21 cellular contexts compared by ENCODE assay signal in genomic region chr2:71727562-71727961, GRCh38.
DNase-seq lines count a peak whose midpoint lies in the region; ATAC-seq and TF ChIP-seq lines count a peak whose summit lies in the region.
"Had no signal": no experiment of that assay in that cellular context is flagged by ENCODE, and none has a peak within 500 bp of the region (broad histone marks: within the 10 kb centered on the region; RNA-seq: fewer than 3 reads in every experiment).

No MANE protein-coding gene starts in this region.

- H3K14ac ChIP-seq in trophoblast cell (ENCODE audit: low read length), result no peak overlapping the region

- H2AK5ac ChIP-seq in trophoblast cell (ENCODE audit: low read length), result no peak overlapping the region

- ATAC-seq in PC-3 (no peak), GM19463 (IDR thresholded peaks at IDR 0.05; ENCODE audit: unreplicated experiment) (no peak), T-cell (replicated peaks in 1 of 4) (no peak), GM18858 (IDR thresholded peaks at IDR 0.05; ENCODE audit: unreplicated experiment) (no peak)
- ATAC-seq: A549 had no signal

- no peak overlapping the region for H3K9ac ChIP-seq in PC-3 (ENCODE audit: low read length)
- no peak overlapping the region for H3K9ac ChIP-seq in trophoblast cell (ENCODE audit: low read length)

- DNase-seq in ELF-1 (ENCODE audit: low read depth, low spot score) (peak; percentile 38), PC-3 (peak; percentile 48), epithelial cell of esophagus (ENCODE audit: low read depth) (peak; percentile 71), trophoblast cell (peak; percentile 45 to 91), T-cell (no peak)
- DNase-seq: BE2C; CD4-positive, CD25-positive, alpha-beta regulatory T cell; DMS79 treated with DMSO at 0.1 percent for 48 hours; GOT3; HCEC 1CT; KBM-7; NCI-H1105 treated with DMSO at 0.1 percent for 48 hours; NCI-H2081; NCI-H2171 treated with DMSO at 0.1 percent for 48 hours; NCI-H446; NCI-H526; SHP77 had no signal

- peaks cover 0 to 4% of the 10 kb centered on the region in 2 donors for H3K27me3 Mint-ChIP-seq in T-cell
- H3K27me3 Mint-ChIP-seq: CD4-positive, CD25-positive, alpha-beta regulatory T cell had no signal

- TF ChIP-seq CTCF in PC-3 (conservative IDR thresholded peaks at IDR 0.05; ENCODE audit: low read depth, low read length) (no peak), epithelial cell of esophagus (IDR thresholded peaks at IDR 0.05; ENCODE audit: insufficient read depth, low read depth, low read length, missing control alignments) (no peak)

- no peak overlapping the region for H3K4ac ChIP-seq in trophoblast cell (ENCODE audit: low read depth, low read length)

- CTCF ChIA-PET in PC-3 (lab: Charles Lee) (no interaction called here), T-cell (lab: Charles Lee) (no interaction called here)

- H4K91ac ChIP-seq in trophoblast cell (ENCODE audit: low read depth, low read length), result no peak overlapping the region

- no peak overlapping the region for H4K8ac ChIP-seq in trophoblast cell (ENCODE audit: low read depth, low read length)

- H4K20me1 ChIP-seq in PC-3 (ENCODE audit: low read length), result no peaks in the 10 kb centered on the region

- H4K12ac ChIP-seq in trophoblast cell (ENCODE audit: low read depth, low read length), result no peak overlapping the region

- H2BK5ac ChIP-seq in trophoblast cell (ENCODE audit: low read depth, low read length, poor library complexity), result no peak overlapping the region

- H3K4me2 ChIP-seq in PC-3 (ENCODE audit: low read length) (no peak overlapping the region), trophoblast cell (ENCODE audit: low read length) (no peak overlapping the region)
- H3K4me2 ChIP-seq: A549 had no signal

- peaks cover 2% of the 10 kb centered on the region for H3K79me1 ChIP-seq in trophoblast cell (ENCODE audit: low read length)

- POLR2A ChIA-PET in PC-3 (lab: Charles Lee; ENCODE audit: unreplicated experiment) (no interaction called here), T-cell (lab: Charles Lee) (no interaction called here)

- no peaks in the 10 kb centered on the region for H3K27me3 ChIP-seq in PC-3 (ENCODE audit: low read length)
- no peaks in the 10 kb centered on the region for H3K27me3 ChIP-seq in trophoblast cell (ENCODE audit: insufficient read depth, low read length)
- H3K27me3 ChIP-seq: BE2C had no signal

- H2BK120ac ChIP-seq in trophoblast cell (ENCODE audit: insufficient read depth, low read length, poor library complexity), result no peak overlapping the region

- peaks cover 9% of the 10 kb centered on the region; the same call in 1 of the 2 replicates for H3K4me1 ChIP-seq in PC-3 (ENCODE audit: insufficient read depth, low read length)
- H3K4me1 ChIP-seq in trophoblast cell (ENCODE audit: control insufficient read depth in 1 of 2, insufficient read depth in 2 of 2, low read length in 2 of 2), result peaks cover 2 to 6% of the 10 kb centered on the region in 2 experiments
- H3K4me1 ChIP-seq: A549, BE2C had no signal

- H3K27ac ChIP-seq in PC-3 (ENCODE audit: low read length) (no peak overlapping the region), trophoblast cell (ENCODE audit: low read depth, low read length) (no peak overlapping the region)
- H3K27ac ChIP-seq: A549, HL-60 had no signal

- no peaks in the 10 kb centered on the region for H3K36me3 Mint-ChIP-seq in T-cell
- H3K36me3 Mint-ChIP-seq: CD4-positive, CD25-positive, alpha-beta regulatory T cell had no signal

- no peak overlapping the region for H3K27ac Mint-ChIP-seq in T-cell
- H3K27ac Mint-ChIP-seq: CD4-positive, CD25-positive, alpha-beta regulatory T cell had no signal

- H3K9me3 ChIP-seq in PC-3 (ENCODE audit: low read length), result peaks cover 7% of the 10 kb centered on the region
- H3K9me3 ChIP-seq in trophoblast cell (ENCODE audit: insufficient read depth, low read depth, low read length), result peaks cover 2% of the 10 kb centered on the region
- H3K9me3 ChIP-seq: BE2C had no signal

- H3K79me2 ChIP-seq in PC-3 (ENCODE audit: low read length) (no peaks in the 10 kb centered on the region), trophoblast cell (ENCODE audit: control insufficient read depth, insufficient read depth, low read length, poor library complexity) (no peaks in the 10 kb centered on the region)

- no TSS peak for BruUV-seq in PC-3 (replicated peaks; lab: Mats Ljungman, UMichigan)

- no peak overlapping the region for H3K23ac ChIP-seq in trophoblast cell (ENCODE audit: low read length)

- H3K18ac ChIP-seq in trophoblast cell (ENCODE audit: low read length), result no peak overlapping the region

- H3K4me1 Mint-ChIP-seq in T-cell, result no peaks in the 10 kb centered on the region
- H3K4me1 Mint-ChIP-seq: CD4-positive, CD25-positive, alpha-beta regulatory T cell had no signal

- no peak overlapping the region for H2BK12ac ChIP-seq in trophoblast cell (ENCODE audit: low read length)

- intact Hi-C loops in PC-3 (cut with micrococcal nuclease), result no loop called here

- H3K36me3 ChIP-seq in PC-3 (ENCODE audit: low read depth, low read length) (no peaks in the 10 kb centered on the region), trophoblast cell (ENCODE audit: control insufficient read depth in 1 of 2, insufficient read depth in 2 of 2, low read length in 2 of 2) (no peaks in the 10 kb centered on the region)
- H3K36me3 ChIP-seq: BE2C had no signal

- H3K4me3 Mint-ChIP-seq in T-cell, result no peak overlapping the region
- H3K4me3 Mint-ChIP-seq: CD4-positive, CD25-positive, alpha-beta regulatory T cell had no signal

- H3K9me3 Mint-ChIP-seq in T-cell, result peaks cover 0 to 2% (median 0%) of the 10 kb centered on the region in 3 donors

- H3F3A ChIP-seq in PC-3 (ENCODE audit: low read length, unreplicated experiment), result no peaks in the 10 kb centered on the region

- H3K4me3 ChIP-seq in PC-3 (ENCODE audit: low read length), result no peak overlapping the region
- H3K4me3 ChIP-seq in epithelial cell of esophagus (ENCODE audit: low read length), result no peak overlapping the region
- H3K4me3 ChIP-seq in trophoblast cell (ENCODE audit: low read depth, low read length), result no peak overlapping the region
- H3K4me3 ChIP-seq: A549 had no signal

- H3K9me2 ChIP-seq in PC-3 (replicated peaks; ENCODE audit: low read length), result no peaks in the 10 kb centered on the region

- H2AFZ ChIP-seq in PC-3 (ENCODE audit: low read length) (no peak overlapping the region), trophoblast cell (ENCODE audit: insufficient read depth, low read length, poor library complexity) (no peak overlapping the region)

- no CpG with 5 or more reads among the region's 2 CpGs for WGBS in trophoblast cell (ENCODE audit: extremely low coverage, insufficient coverage, insufficient read length)

Comparison
In these comparisons a context has a peak if more than half of its experiments do, and no peak if none do; other contexts are left out.
1. DNase-seq: peak in ELF-1 (single experiment), PC-3 (single experiment), epithelial cell of esophagus (single experiment) and trophoblast cell (2 of 2); none in T-cell (0 of 34).